Comparison of ENCODE assay signal across 1 cellular context in genomic region chr17:74176546-74177001, GRCh38.
TF ChIP-seq lines count a peak whose summit lies in the region.

No MANE protein-coding gene starts in this region.

TF ChIP-seq in IMR-90, 13 proteins besides CTCF, POLR2A, EP300 and RAD21:
- TF ChIP-seq MXI1 (IDR thresholded peaks at IDR 0.05; ENCODE audit: borderline replicate concordance, low read depth, low read length), result no peak
- TF ChIP-seq ELK1 (IDR thresholded peaks at IDR 0.05; ENCODE audit: borderline replicate concordance, low read depth, low read length), result no peak
- peak; percentile 60 for TF ChIP-seq SMC3 (IDR thresholded peaks at IDR 0.05; ENCODE audit: low read depth, low read length)
